Comparison of ENCODE assay signal across 1 cellular context in genomic region chr14:34538871-34539406, GRCh38.
TF ChIP-seq lines count a peak whose summit lies in the region.

No MANE protein-coding gene starts in this region.

TF ChIP-seq in HepG2, 621 proteins besides CTCF, POLR2A, EP300 and RAD21 (continued from another document):
- TF ChIP-seq IRF9 (CRISPR knock-in tag; IDR thresholded peaks at IDR 0.05; ENCODE audit: borderline replicate concordance) (no peak), CAMTA2 (CRISPR knock-in tag; IDR thresholded peaks at IDR 0.05; ENCODE audit: borderline replicate concordance) (no peak), ZNF784 (CRISPR knock-in tag; IDR thresholded peaks at IDR 0.05; ENCODE audit: borderline replicate concordance) (no peak), TEAD3 (CRISPR knock-in tag; optimal IDR thresholded peaks at IDR 0.05; ENCODE audit: borderline replicate concordance) (no peak), KLF16 (CRISPR knock-in tag; IDR thresholded peaks at IDR 0.05) (peak in 1 of 2 experiments; percentile 85; a peak in 1 of 4 replicates), PRDM4 (CRISPR knock-in tag; IDR thresholded peaks at IDR 0.05; ENCODE audit: borderline replicate concordance) (no peak), ZFP90 (CRISPR knock-in tag; IDR thresholded peaks at IDR 0.05; ENCODE audit: borderline replicate concordance) (no peak), FOXM1 (CRISPR knock-in tag; IDR thresholded peaks at IDR 0.05) (no peak), ZNF549 (CRISPR knock-in tag; IDR thresholded peaks at IDR 0.05) (no peak), ARHGAP35 (CRISPR knock-in tag; IDR thresholded peaks at IDR 0.05; ENCODE audit: borderline replicate concordance) (no peak), ATF3 (CRISPR knock-in tag; IDR thresholded peaks at IDR 0.05) (no peak), NR2F6 (IDR thresholded peaks at IDR 0.05) (no peak), NR2F6 (CRISPR knock-in tag; IDR thresholded peaks at IDR 0.05) (no peak), XBP1 (CRISPR knock-in tag; IDR thresholded peaks at IDR 0.05) (no peak; the same call in 1 of the 2 replicates), GTF3A (CRISPR knock-in tag; conservative IDR thresholded peaks at IDR 0.05) (no peak), SKIL (CRISPR knock-in tag; IDR thresholded peaks at IDR 0.05; ENCODE audit: borderline replicate concordance) (no peak), FOXP4 (CRISPR knock-in tag; IDR thresholded peaks at IDR 0.05) (no peak), AHR (CRISPR knock-in tag; IDR thresholded peaks at IDR 0.05) (no peak), HDAC6 (IDR thresholded peaks at IDR 0.05; ENCODE audit: low read depth, low read length) (0 out of 2 replicates have a peak, but pooled peaks have one; percentile 35), HMGA1 (CRISPR knock-in tag; conservative IDR thresholded peaks at IDR 0.05) (0 out of 2 replicates have a peak, but pooled peaks have one; percentile 28), NFKB2 (CRISPR knock-in tag; IDR thresholded peaks at IDR 0.05; ENCODE audit: borderline replicate concordance) (no peak), ZNF761 (CRISPR knock-in tag; conservative IDR thresholded peaks at IDR 0.05) (no peak), GRHL1 (CRISPR knock-in tag; conservative IDR thresholded peaks at IDR 0.05) (no peak), FUBP1 (CRISPR knock-in tag; IDR thresholded peaks at IDR 0.05; ENCODE audit: borderline replicate concordance) (no peak), ZNF687 (CRISPR knock-in tag; IDR thresholded peaks at IDR 0.05) (no peak), ZNF414 (CRISPR knock-in tag; IDR thresholded peaks at IDR 0.05) (no peak)
